Comparison of ENCODE assay signal across 14 cellular contexts in the genomic region with DNA sequence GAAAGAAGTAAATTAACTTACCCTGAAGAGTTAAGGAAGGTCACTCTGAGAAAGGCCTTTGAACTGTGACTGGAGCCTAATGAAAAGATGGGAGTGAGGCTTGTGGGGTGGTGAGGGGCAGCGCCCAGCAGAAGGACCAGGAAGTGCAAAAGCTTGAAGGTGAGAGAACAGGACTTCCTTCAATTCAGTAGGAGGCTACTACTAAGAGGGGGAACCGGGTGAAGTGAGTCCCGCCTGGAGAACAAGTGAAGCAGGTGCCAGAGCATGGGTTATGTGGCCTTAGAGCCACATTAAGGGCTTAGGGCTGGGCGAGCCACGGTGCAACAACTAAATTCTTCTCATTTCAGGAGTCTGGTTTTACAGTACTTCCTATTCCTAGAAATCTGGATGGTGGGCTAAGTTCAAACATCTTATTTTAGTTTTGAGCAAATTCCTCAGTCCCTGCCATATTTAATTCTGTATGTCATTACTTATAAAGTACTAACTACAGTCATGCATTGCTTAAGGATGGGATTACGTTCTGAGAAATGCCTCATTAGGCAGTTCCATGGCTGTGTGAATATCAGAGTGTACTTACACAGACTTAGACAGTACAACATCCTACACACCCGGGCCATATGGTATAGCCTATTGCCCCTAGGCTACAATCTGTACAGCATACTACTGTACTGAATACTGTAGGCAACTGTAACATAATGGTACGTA. TPM values are rescaled to one million over a fixed set of nuclear protein-coding genes. Genes with fewer than 3 reads are reported as not detected.
DNase-seq lines count a peak whose midpoint lies in the region; ATAC-seq, FAIRE-seq and TF ChIP-seq lines count a peak whose summit lies in the region.
"Had no signal": no experiment of that assay in that cellular context is flagged by ENCODE, and none has a peak within 500 bp of the region (broad histone marks: within the 10 kb centered on the region; RNA-seq: fewer than 3 reads in every experiment).

No MANE protein-coding gene starts in this region.

- H3K79me2 ChIP-seq in Loucy (ENCODE audit: insufficient read depth, low read length) (peaks cover 94% of the 10 kb centered on the region), K562 (ENCODE audit: control insufficient read depth, insufficient read depth, low read length) (peaks cover 93% of the 10 kb centered on the region), mammary epithelial cell (ENCODE audit: insufficient read depth, low read length) (peaks cover 92% of the 10 kb centered on the region)

- WGBS in K562 (ENCODE audit: insufficient coverage, low coverage, missing lambda C conversion rate): 45% methylated on average over 8 of the region's 8 CpGs
- WGBS in mammary epithelial cell (ENCODE audit: low coverage, missing lambda C conversion rate): 78% methylated on average over 8 of the region's 8 CpGs

- H3K9me1 ChIP-seq in K562 (ENCODE audit: control insufficient read depth, insufficient read depth, low read length): no peaks in the 10 kb centered on the region

- H3K9ac ChIP-seq in Loucy (ENCODE audit: low read depth, low read length, poor library complexity, severe bottlenecking) (peak overlapping the region; percentile 38), K562 (ENCODE audit: insufficient read depth in 1 of 2, low read depth in 2 of 2, low read length in 2 of 2) (peak overlapping the region; percentile 3 to 45; a peak in 1 of 4 replicates), mammary epithelial cell (ENCODE audit: insufficient read depth, low read length) (no peak overlapping the region)

- POLR2A ChIA-PET in CD8-positive, alpha-beta memory T cell (lab: Charles Lee): no interaction called here
- POLR2A ChIA-PET in K562 (lab: Yijun Ruan, JAX): no interaction called here

- H3K27ac Mint-ChIP-seq in CD8-positive, alpha-beta memory T cell: peak overlapping the region in 7 of 8 donors; percentile 2 to 85 (median 56)
- H3K27ac Mint-ChIP-seq in natural killer cell (peak overlapping the region; percentile 30 to 82), CD14-positive monocyte (peak overlapping the region in 3 of 7 donors; percentile 19 to 79 (median 26))

- H3K9me2 ChIP-seq in Loucy (replicated peaks; ENCODE audit: low read depth, low read length): no peaks in the 10 kb centered on the region

- no peaks in the 10 kb centered on the region for H3K9me3 ChIP-seq in CD8-positive, alpha-beta memory T cell (ENCODE audit: low read length)
- H3K9me3 ChIP-seq in Loucy (ENCODE audit: insufficient read depth, low read depth, low read length) (no peaks in the 10 kb centered on the region), K562 (replicated peaks; ENCODE audit: control insufficient read depth, insufficient read depth, low read depth, low read length) (no peaks in the 10 kb centered on the region), mammary epithelial cell (replicated peaks; ENCODE audit: insufficient read depth, low read length) (no peaks in the 10 kb centered on the region)

- CTCF ChIA-PET in CD8-positive, alpha-beta memory T cell (lab: Charles Lee): no interaction called here
- CTCF ChIA-PET in K562 (lab: Yijun Ruan, JAX; ENCODE audit: low intra/inter-chr PET ratio) (no interaction called here), mammary epithelial cell (lab: Charles Lee; ENCODE audit: low non-redundant PET) (no interaction called here)

- peaks cover 0 to 6% (median 0%) of the 10 kb centered on the region in 3 donors for H3K36me3 Mint-ChIP-seq in CD8-positive, alpha-beta memory T cell
- H3K36me3 Mint-ChIP-seq in natural killer cell (no peaks in the 10 kb centered on the region), CD14-positive monocyte (peaks cover 0 to 3% of the 10 kb centered on the region in 2 donors)
- H3K36me3 Mint-ChIP-seq: IgD-negative memory B cell had no signal

- H3K27me3 ChIP-seq in CD8-positive, alpha-beta memory T cell (ENCODE audit: insufficient read depth, low read length, poor library complexity, severe bottlenecking): no peaks in the 10 kb centered on the region
- H3K27me3 ChIP-seq in Loucy (ENCODE audit: insufficient read depth, low read length, poor library complexity, severe bottlenecking): no peaks in the 10 kb centered on the region
- H3K27me3 ChIP-seq in K562 (ENCODE audit: control insufficient read depth in 2 of 2, insufficient read depth in 2 of 2, low read length in 2 of 2): no peaks in the 10 kb centered on the region
- no peaks in the 10 kb centered on the region for H3K27me3 ChIP-seq in mammary epithelial cell (ENCODE audit: insufficient read depth, low read length)

- FAIRE-seq in K562 (lab: Jason Lieb, UNC) (no peak), D721Med (lab: Jason Lieb, UNC) (no peak)
- FAIRE-seq: bronchial epithelial cell had no signal

- H3K4me1 ChIP-seq in CD8-positive, alpha-beta memory T cell (ENCODE audit: insufficient read depth, low read length): peaks cover 53% of the 10 kb centered on the region
- peaks cover 58% of the 10 kb centered on the region for H3K4me1 ChIP-seq in Loucy (ENCODE audit: insufficient read depth, low read length, poor library complexity, severe bottlenecking)
- H3K4me1 ChIP-seq in K562 (replicated peaks in 1 of 2; ENCODE audit: control insufficient read depth in 2 of 2, insufficient read depth in 2 of 2, low read length in 2 of 2): peaks cover 16 to 52% of the 10 kb centered on the region in 2 experiments
- peaks cover 49% of the 10 kb centered on the region for H3K4me1 ChIP-seq in mammary epithelial cell (ENCODE audit: insufficient read depth, low read length)

- H3F3A ChIP-seq in Loucy (ENCODE audit: low read depth): 0 out of 2 replicates have a peak, but pooled peaks cover 3% of the 10 kb centered on the region

- H2AFZ ChIP-seq in Loucy (ENCODE audit: low read length): no peak overlapping the region
- H2AFZ ChIP-seq in K562 (ENCODE audit: low read depth, low read length): no peak overlapping the region
- no peak overlapping the region for H2AFZ ChIP-seq in mammary epithelial cell (ENCODE audit: low read depth, low read length)

- TF ChIP-seq POLR2A in K562 (conservative IDR thresholded peaks at IDR 0.05): no peak

- H3K4me1 Mint-ChIP-seq in CD8-positive, alpha-beta memory T cell: peaks cover 58 to 84% (median 69%) of the 10 kb centered on the region in 3 donors
- H3K4me1 Mint-ChIP-seq in natural killer cell: peaks cover 61 to 67% of the 10 kb centered on the region in 2 donors
- peaks cover 37% of the 10 kb centered on the region for H3K4me1 Mint-ChIP-seq in CD14-positive monocyte

- TF ChIP-seq CTCF in Loucy (conservative IDR thresholded peaks at IDR 0.05; ENCODE audit: low read length) (no peak), K562 (IDR thresholded peaks at IDR 0.05 in 2 of 3, conservative IDR thresholded peaks at IDR 0.05 in 1 of 3; ENCODE audit: insufficient read depth in 2 of 3, low read depth in 1 of 3, low read length in 3 of 3) (no peak), natural killer cell (IDR thresholded peaks at IDR 0.05) (no peak), D721Med (IDR thresholded peaks at IDR 0.05; ENCODE audit: insufficient read depth, missing control alignments) (no peak), CD14-positive monocyte (IDR thresholded peaks at IDR 0.05) (no peak), mammary epithelial cell (conservative IDR thresholded peaks at IDR 0.05 in 1 of 2, IDR thresholded peaks at IDR 0.05 in 1 of 2; ENCODE audit: extremely low read depth in 1 of 2, insufficient read depth in 1 of 2, low read depth in 1 of 2, low read length in 2 of 2) (no peak)

- H3K27ac ChIP-seq in CD8-positive, alpha-beta memory T cell (ENCODE audit: low read depth, low read length): no peak overlapping the region
- 0 out of 3 replicates have a peak overlapping the region, but pooled peaks have one; percentile 18 for H3K27ac ChIP-seq in K562 (ENCODE audit: extremely low read depth, low read depth, low read length)
- no peak overlapping the region for H3K27ac ChIP-seq in mammary epithelial cell (ENCODE audit: insufficient read depth, low read depth, low read length)

- no peak for TF ChIP-seq EP300 in K562 (IDR thresholded peaks at IDR 0.05; ENCODE audit: low read length)

- intact Hi-C loops in K562 (cut with micrococcal nuclease): loop anchor here (2.0 to 10.0 kb wide), 3 partner anchors 141 to 361 kb away; no protein-coding TSS in a partner anchor
- intact Hi-C loops in natural killer cell (cut with micrococcal nuclease): loop anchor here (10.0 kb wide), 1 partner anchor 229 kb away; no protein-coding TSS in a partner anchor
- intact Hi-C loops in CD14-positive monocyte (cut with micrococcal nuclease): loop anchor here (10.0 kb wide), 2 partner anchors 109 to 389 kb away; a partner anchor contains a TSS
- intact Hi-C loops in mammary epithelial cell (cut with micrococcal nuclease): loop anchor here (5.0 kb wide), 1 partner anchor 217 kb away; no protein-coding TSS in a partner anchor

- BruUV-seq in K562 (replicated peaks; lab: Mats Ljungman, UMichigan) (no TSS peak), mammary epithelial cell (replicated peaks; lab: Mats Ljungman, UMichigan) (no TSS peak)

- in situ Hi-C loops in K562 (cut with MboI): loop anchor here (10.0 kb wide), 1 partner anchor 109 kb away; no protein-coding TSS in a partner anchor
- in situ Hi-C loops in mammary epithelial cell (cut with MboI; ENCODE audit: low sequenced_read_pairs in 2 of 2): loop anchor here in 1 of 2 donors (10.0 kb wide), 1 partner anchor 99 kb away; a partner anchor contains a TSS

- H4K20me1 ChIP-seq in Loucy (ENCODE audit: insufficient read depth, low read length, poor library complexity, severe bottlenecking): peaks cover 85% of the 10 kb centered on the region
- H4K20me1 ChIP-seq in K562 (replicated peaks; ENCODE audit: control insufficient read depth, insufficient read depth, low read length): peaks cover 38% of the 10 kb centered on the region
- no peaks in the 10 kb centered on the region for H4K20me1 ChIP-seq in mammary epithelial cell (ENCODE audit: insufficient read depth, low read length)

- H3K9me3 Mint-ChIP-seq in CD8-positive, alpha-beta memory T cell: no peaks in the 10 kb centered on the region
- H3K9me3 Mint-ChIP-seq in natural killer cell (no peaks in the 10 kb centered on the region), CD14-positive monocyte (no peaks in the 10 kb centered on the region)
- H3K9me3 Mint-ChIP-seq: H9, IgD-negative memory B cell had no signal

- ATAC-seq in K562 (no peak), natural killer cell (no peak)

- TF ChIP-seq RAD21 in K562 (CRISPR knock-in tag; conservative IDR thresholded peaks at IDR 0.05 in 1 of 2, IDR thresholded peaks at IDR 0.05 in 1 of 2): no peak

- dilution Hi-C loops in mammary epithelial cell (cut with HindIII; ENCODE audit: low sequenced_read_pairs): loop anchor here (10.0 to 25.0 kb wide), 2 partner anchors 219 to 562 kb away; no protein-coding TSS in a partner anchor

- peak overlapping the region; percentile 99 for H3K4me2 ChIP-seq in Loucy (ENCODE audit: low read depth, low read length, poor library complexity, severe bottlenecking)
- peak overlapping the region; percentile 27; the same call in 1 of the 2 replicates for H3K4me2 ChIP-seq in K562 (ENCODE audit: insufficient read depth, low read length)
- no peak overlapping the region for H3K4me2 ChIP-seq in mammary epithelial cell (ENCODE audit: insufficient read depth, low read depth, low read length)

- DNase-seq in CD8-positive, alpha-beta memory T cell: no peak
- no peak for DNase-seq in K562 (ENCODE audit: extremely low read depth in 1 of 4, low spot score in 3 of 4)
- DNase-seq in natural killer cell: no peak
- DNase-seq in D721Med (ENCODE audit: insufficient read length, low spot score): no peak
- DNase-seq in globus pallidus (ENCODE audit: low spot score): no peak
- no peak for DNase-seq in CD14-positive monocyte (ENCODE audit: low spot score)
- no peak for DNase-seq in mammary epithelial cell
- DNase-seq: COR-L47; H9; NCI-H2081 treated with DMSO at 0.1 percent for 48 hours; stimulated activated naive CD4-positive, alpha-beta T cell treated with Interleukin-2 at 50 U/mL for 16 hours had no signal

- H3K36me3 ChIP-seq in CD8-positive, alpha-beta memory T cell (ENCODE audit: insufficient read depth, low read length): no peaks in the 10 kb centered on the region
- H3K36me3 ChIP-seq in Loucy (ENCODE audit: insufficient read depth, low read length) (no peaks in the 10 kb centered on the region), K562 (ENCODE audit: control insufficient read depth, insufficient read depth, low read length) (peaks cover 3% of the 10 kb centered on the region; the same call in 1 of the 3 replicates), mammary epithelial cell (ENCODE audit: insufficient read depth, low read length) (no peaks in the 10 kb centered on the region)

- H3K27me3 Mint-ChIP-seq in CD8-positive, alpha-beta memory T cell: no peaks in the 10 kb centered on the region
- H3K27me3 Mint-ChIP-seq in natural killer cell (ENCODE audit: low read depth in 2 of 2) (no peaks in the 10 kb centered on the region), CD14-positive monocyte (ENCODE audit: low read depth in 3 of 3) (no peaks in the 10 kb centered on the region)
- H3K27me3 Mint-ChIP-seq: IgD-negative memory B cell had no signal

- H3K4me3 ChIP-seq in CD8-positive, alpha-beta memory T cell (ENCODE audit: low read length): no peak overlapping the region
- H3K4me3 ChIP-seq in Loucy (ENCODE audit: low read length, poor library complexity, severe bottlenecking): peak overlapping the region; percentile 55
- H3K4me3 ChIP-seq in K562: no peak overlapping the region
- no peak overlapping the region for H3K4me3 ChIP-seq in mammary epithelial cell (replicated peaks in 1 of 3; ENCODE audit: insufficient read depth in 1 of 3, low read depth in 2 of 3, low read length in 3 of 3)

- H3K4me3 Mint-ChIP-seq in CD8-positive, alpha-beta memory T cell: peak overlapping the region in 4 of 7 donors; percentile 4 to 71 (median 10)
- H3K4me3 Mint-ChIP-seq in natural killer cell (no peak overlapping the region), CD14-positive monocyte (no peak overlapping the region)
- H3K4me3 Mint-ChIP-seq: H9 had no signal

RNA-seq across cellular contexts. Expression of a gene that starts 5.1 kb away (rescaled TPM):
- total RNA-seq in CD8-positive, alpha-beta memory T cell: 10 to 100 TPM; 56.7 to 57.2 TPM
- 36.5 TPM for polyA plus RNA-seq in CD8-positive, alpha-beta memory T cell
- total RNA-seq in K562 (2011; cell fraction: chromatin; rRNA removed; ENCODE audit: low replicate concordance): 60.4 and 84.1 TPM in 2 replicates
- total RNA-seq in K562 (2011; cell fraction: nucleolus; rRNA removed): 47.2 and 54.3 TPM in 2 replicates
- total RNA-seq in K562 (2011; cell fraction: nucleoplasm; rRNA removed): 53.7 and 61.0 TPM in 2 replicates
- total RNA-seq in K562 (2014; rRNA removed) (75.5 and 77.8 TPM in 2 replicates), K562 (2014; rRNA removed; fragmentation: Illumina TruSeq; extraction: Trizol) (66.2 and 69.2 TPM in 2 replicates), K562 (2015; rRNA removed; fragmentation: Illumina TruSeq; extraction: Trizol) (79.1 and 90.5 TPM in 2 replicates), K562 (2021) (55.2 and 56.5 TPM in 2 replicates), natural killer cell (100 to 1,000 TPM in 1 of 3 donors, 10 to 100 TPM in 2; 57.9 to 137 (median 64.7) TPM), mammary epithelial cell (10 to 100 TPM; 40.7 to 43.6 TPM)
- polyA plus RNA-seq in K562 (2011; rRNA removed) (75.3 and 76.3 TPM in 2 replicates), K562 (2014; fragmentation: Illumina TruSeq; extraction: Trizol) (74.4 and 79.1 TPM in 2 replicates), K562 (2014; fragmentation: Nextera tagmentation; extraction: Ambion mirVana) (10 to 100 TPM; 20.5 to 30.4 TPM), K562 (2014; rRNA removed) (84.5 and 90.0 TPM in 2 replicates), CD14-positive monocyte (10 to 100 TPM; 17.3 to 18.8 TPM), mammary epithelial cell (51.3 TPM)
- polyA plus RNA-seq in K562 (2011; cell fraction: cytosol; rRNA removed): 80.3 and 88.1 TPM in 2 replicates
- polyA plus RNA-seq in K562 (2011; cell fraction: nucleus; rRNA removed): 73.5 and 86.5 TPM in 2 replicates
- 58.5 and 70.9 TPM in 2 replicates for polyA plus RNA-seq in K562 (2012)
- 68.0 and 92.8 TPM in 2 replicates for polyA minus RNA-seq in K562 (2011; rRNA and poly(A)+ RNA removed)
- polyA minus RNA-seq in K562 (2011; cell fraction: cytosol; rRNA and poly(A)+ RNA removed): 50.4 and 54.9 TPM in 2 replicates
- polyA minus RNA-seq in K562 (2011; cell fraction: nucleus; rRNA and poly(A)+ RNA removed): 23.3 and 44.5 TPM in 2 replicates
- 33.4 TPM for polyA minus RNA-seq in mammary epithelial cell

Comparison
In these comparisons a context has a peak if more than half of its experiments do, and no peak if none do; other contexts are left out.
1. H3K4me3 Mint-ChIP-seq: peak in CD8-positive, alpha-beta memory T cell (4 of 7); none in natural killer cell (single experiment) and CD14-positive monocyte (0 of 2).